1 cellular context compared by ENCODE assay signal in the genomic region with DNA sequence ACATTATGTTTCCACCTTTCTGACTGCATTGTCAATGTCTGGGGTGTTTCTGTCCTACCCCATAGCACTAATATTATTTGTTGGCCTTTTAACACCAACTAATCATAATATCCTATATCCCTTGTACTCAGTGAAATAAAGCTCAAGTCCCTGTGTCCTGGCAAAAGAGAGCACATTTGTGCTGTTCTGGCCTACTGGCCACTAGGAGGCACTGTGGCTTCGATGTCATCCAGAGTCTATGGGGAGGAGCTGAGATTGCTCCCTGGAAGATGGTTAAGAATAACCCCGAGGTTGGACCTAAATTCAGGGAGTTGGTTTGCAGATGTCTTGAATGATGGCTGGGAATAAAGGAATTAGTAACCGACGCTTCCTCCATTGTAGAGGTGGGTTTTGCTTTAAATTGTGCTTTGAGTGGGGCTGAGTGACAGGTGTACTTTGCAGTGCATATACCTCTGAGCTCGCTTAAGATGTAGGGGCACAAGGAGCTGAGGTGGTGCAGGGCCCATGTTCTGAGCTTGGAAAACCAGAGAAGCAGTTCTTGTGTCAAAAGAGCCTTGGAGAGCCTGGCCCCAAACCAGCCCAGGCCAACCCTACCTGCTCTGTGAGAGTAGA.
TF ChIP-seq lines count a peak whose summit lies in the region.

No MANE protein-coding gene starts in this region.

TF ChIP-seq in GM23338, 12 proteins besides CTCF, POLR2A, EP300 and RAD21:
- TF ChIP-seq, protein P1, sequence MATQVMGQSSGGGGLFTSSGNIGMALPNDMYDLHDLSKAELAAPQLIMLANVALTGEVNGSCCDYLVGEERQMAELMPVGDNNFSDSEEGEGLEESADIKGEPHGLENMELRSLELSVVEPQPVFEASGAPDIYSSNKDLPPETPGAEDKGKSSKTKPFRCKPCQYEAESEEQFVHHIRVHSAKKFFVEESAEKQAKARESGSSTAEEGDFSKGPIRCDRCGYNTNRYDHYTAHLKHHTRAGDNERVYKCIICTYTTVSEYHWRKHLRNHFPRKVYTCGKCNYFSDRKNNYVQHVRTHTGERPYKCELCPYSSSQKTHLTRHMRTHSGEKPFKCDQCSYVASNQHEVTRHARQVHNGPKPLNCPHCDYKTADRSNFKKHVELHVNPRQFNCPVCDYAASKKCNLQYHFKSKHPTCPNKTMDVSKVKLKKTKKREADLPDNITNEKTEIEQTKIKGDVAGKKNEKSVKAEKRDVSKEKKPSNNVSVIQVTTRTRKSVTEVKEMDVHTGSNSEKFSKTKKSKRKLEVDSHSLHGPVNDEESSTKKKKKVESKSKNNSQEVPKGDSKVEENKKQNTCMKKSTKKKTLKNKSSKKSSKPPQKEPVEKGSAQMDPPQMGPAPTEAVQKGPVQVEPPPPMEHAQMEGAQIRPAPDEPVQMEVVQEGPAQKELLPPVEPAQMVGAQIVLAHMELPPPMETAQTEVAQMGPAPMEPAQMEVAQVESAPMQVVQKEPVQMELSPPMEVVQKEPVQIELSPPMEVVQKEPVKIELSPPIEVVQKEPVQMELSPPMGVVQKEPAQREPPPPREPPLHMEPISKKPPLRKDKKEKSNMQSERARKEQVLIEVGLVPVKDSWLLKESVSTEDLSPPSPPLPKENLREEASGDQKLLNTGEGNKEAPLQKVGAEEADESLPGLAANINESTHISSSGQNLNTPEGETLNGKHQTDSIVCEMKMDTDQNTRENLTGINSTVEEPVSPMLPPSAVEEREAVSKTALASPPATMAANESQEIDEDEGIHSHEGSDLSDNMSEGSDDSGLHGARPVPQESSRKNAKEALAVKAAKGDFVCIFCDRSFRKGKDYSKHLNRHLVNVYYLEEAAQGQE (IDR thresholded peaks at IDR 0.05; ENCODE audit: unreplicated experiment): no peak
- TF ChIP-seq EZH2phosphoT487 (IDR thresholded peaks at IDR 0.05; ENCODE audit: unreplicated experiment): no peak
- no peak for TF ChIP-seq JUNB (IDR thresholded peaks at IDR 0.05; ENCODE audit: unreplicated experiment)
- no peak for TF ChIP-seq ZNF331 (CRISPR knock-in tag; IDR thresholded peaks at IDR 0.05; ENCODE audit: low read depth)
- TF ChIP-seq, protein P2, sequence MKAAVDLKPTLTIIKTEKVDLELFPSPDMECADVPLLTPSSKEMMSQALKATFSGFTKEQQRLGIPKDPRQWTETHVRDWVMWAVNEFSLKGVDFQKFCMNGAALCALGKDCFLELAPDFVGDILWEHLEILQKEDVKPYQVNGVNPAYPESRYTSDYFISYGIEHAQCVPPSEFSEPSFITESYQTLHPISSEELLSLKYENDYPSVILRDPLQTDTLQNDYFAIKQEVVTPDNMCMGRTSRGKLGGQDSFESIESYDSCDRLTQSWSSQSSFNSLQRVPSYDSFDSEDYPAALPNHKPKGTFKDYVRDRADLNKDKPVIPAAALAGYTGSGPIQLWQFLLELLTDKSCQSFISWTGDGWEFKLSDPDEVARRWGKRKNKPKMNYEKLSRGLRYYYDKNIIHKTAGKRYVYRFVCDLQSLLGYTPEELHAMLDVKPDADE (IDR thresholded peaks at IDR 0.05): no peak
- no peak for TF ChIP-seq EZH2 (IDR thresholded peaks at IDR 0.05; ENCODE audit: low read depth, unreplicated experiment)
- no peak for TF ChIP-seq CREB1 (CRISPR knock-in tag; IDR thresholded peaks at IDR 0.05; ENCODE audit: low read depth)
- TF ChIP-seq ZNF114 (CRISPR knock-in tag; IDR thresholded peaks at IDR 0.05): no peak
- no peak for TF ChIP-seq NANOG (IDR thresholded peaks at IDR 0.05; ENCODE audit: borderline replicate concordance)
- TF ChIP-seq, protein P3, sequence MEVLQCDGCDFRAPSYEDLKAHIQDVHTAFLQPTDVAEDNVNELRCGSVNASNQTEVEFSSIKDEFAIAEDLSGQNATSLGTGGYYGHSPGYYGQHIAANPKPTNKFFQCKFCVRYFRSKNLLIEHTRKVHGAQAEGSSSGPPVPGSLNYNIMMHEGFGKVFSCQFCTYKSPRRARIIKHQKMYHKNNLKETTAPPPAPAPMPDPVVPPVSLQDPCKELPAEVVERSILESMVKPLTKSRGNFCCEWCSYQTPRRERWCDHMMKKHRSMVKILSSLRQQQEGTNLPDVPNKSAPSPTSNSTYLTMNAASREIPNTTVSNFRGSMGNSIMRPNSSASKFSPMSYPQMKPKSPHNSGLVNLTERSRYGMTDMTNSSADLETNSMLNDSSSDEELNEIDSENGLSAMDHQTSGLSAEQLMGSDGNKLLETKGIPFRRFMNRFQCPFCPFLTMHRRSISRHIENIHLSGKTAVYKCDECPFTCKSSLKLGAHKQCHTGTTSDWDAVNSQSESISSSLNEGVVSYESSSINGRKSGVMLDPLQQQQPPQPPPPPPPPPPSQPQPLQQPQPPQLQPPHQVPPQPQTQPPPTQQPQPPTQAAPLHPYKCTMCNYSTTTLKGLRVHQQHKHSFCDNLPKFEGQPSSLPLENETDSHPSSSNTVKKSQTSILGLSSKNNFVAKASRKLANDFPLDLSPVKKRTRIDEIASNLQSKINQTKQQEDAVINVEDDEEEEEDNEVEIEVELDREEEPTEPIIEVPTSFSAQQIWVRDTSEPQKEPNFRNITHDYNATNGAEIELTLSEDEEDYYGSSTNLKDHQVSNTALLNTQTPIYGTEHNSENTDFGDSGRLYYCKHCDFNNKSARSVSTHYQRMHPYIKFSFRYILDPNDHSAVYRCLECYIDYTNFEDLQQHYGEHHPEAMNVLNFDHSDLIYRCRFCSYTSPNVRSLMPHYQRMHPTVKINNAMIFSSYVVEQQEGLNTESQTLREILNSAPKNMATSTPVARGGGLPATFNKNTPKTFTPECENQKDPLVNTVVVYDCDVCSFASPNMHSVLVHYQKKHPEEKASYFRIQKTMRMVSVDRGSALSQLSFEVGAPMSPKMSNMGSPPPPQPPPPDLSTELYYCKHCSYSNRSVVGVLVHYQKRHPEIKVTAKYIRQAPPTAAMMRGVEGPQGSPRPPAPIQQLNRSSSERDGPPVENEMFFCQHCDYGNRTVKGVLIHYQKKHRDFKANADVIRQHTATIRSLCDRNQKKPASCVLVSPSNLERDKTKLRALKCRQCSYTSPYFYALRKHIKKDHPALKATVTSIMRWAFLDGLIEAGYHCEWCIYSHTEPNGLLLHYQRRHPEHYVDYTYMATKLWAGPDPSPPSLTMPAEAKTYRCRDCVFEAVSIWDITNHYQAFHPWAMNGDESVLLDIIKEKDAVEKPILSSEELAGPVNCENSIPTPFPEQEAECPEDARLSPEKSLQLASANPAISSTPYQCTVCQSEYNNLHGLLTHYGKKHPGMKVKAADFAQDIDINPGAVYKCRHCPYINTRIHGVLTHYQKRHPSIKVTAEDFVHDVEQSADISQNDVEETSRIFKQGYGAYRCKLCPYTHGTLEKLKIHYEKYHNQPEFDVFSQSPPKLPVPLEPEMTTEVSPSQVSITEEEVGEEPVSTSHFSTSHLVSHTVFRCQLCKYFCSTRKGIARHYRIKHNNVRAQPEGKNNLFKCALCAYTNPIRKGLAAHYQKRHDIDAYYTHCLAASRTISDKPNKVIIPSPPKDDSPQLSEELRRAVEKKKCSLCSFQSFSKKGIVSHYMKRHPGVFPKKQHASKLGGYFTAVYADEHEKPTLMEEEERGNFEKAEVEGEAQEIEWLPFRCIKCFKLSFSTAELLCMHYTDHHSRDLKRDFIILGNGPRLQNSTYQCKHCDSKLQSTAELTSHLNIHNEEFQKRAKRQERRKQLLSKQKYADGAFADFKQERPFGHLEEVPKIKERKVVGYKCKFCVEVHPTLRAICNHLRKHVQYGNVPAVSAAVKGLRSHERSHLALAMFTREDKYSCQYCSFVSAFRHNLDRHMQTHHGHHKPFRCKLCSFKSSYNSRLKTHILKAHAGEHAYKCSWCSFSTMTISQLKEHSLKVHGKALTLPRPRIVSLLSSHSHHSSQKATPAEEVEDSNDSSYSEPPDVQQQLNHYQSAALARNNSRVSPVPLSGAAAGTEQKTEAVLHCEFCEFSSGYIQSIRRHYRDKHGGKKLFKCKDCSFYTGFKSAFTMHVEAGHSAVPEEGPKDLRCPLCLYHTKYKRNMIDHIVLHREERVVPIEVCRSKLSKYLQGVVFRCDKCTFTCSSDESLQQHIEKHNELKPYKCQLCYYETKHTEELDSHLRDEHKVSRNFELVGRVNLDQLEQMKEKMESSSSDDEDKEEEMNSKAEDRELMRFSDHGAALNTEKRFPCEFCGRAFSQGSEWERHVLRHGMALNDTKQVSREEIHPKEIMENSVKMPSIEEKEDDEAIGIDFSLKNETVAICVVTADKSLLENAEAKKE (CRISPR knock-in tag; IDR thresholded peaks at IDR 0.05): no peak
- TF ChIP-seq STAT1 (IDR thresholded peaks at IDR 0.05; ENCODE audit: unreplicated experiment): no peak
- no peak for TF ChIP-seq POLR2AphosphoS5 (IDR thresholded peaks at IDR 0.05; ENCODE audit: low read depth)
